8 cellular contexts compared by ENCODE assay signal in genomic region chr2:72144746-72145657, GRCh38. TPM values are rescaled to one million over a fixed set of nuclear protein-coding genes. Genes with fewer than 3 reads are reported as not detected.
A peak's percentile ranks its signal among the peaks of the same experiment; 100 is the strongest.
DNase-seq lines count a peak whose midpoint lies in the region.

No MANE protein-coding gene starts in this region.

- H3K4me3 ChIP-seq in ectodermal cell (ENCODE audit: insufficient read depth, low read depth, low read length) (peak overlapping the region; percentile 45), mucosa of rectum (ENCODE audit: low read length in 2 of 2) (peak overlapping the region; percentile 57 to 58)

- H3K9me3 ChIP-seq in ectodermal cell (ENCODE audit: control insufficient read depth, low read length) (no peaks in the 10 kb centered on the region), mucosa of rectum (ENCODE audit: control insufficient read depth in 2 of 2, low read length in 2 of 2) (no peaks in the 10 kb centered on the region)

- no peaks in the 10 kb centered on the region for H3K36me3 ChIP-seq in ectodermal cell (ENCODE audit: control insufficient read depth, insufficient read depth, low read length)
- no peaks in the 10 kb centered on the region for H3K36me3 ChIP-seq in mucosa of rectum (ENCODE audit: control insufficient read depth in 2 of 2, insufficient read depth in 2 of 2, low read length in 2 of 2)

- H3K27me3 ChIP-seq in ectodermal cell (ENCODE audit: control insufficient read depth, insufficient read depth, low read length, poor library complexity, severe bottlenecking) (peaks cover 100% of the 10 kb centered on the region), mucosa of rectum (ENCODE audit: control insufficient read depth in 2 of 2, insufficient read depth in 2 of 2, low read length in 2 of 2) (peaks cover 33 to 41% of the 10 kb centered on the region in 2 donors)

- DNase-seq in activated CD4-positive, alpha-beta T cell treated with anti-CD3 and anti-CD28 coated beads for 1 hour = peak; percentile 6
- DNase-seq in activated CD4-positive, alpha-beta T cell treated with anti-CD3 and anti-CD28 coated beads for 4 hours = no peak
- peak; percentile 66 for DNase-seq in RKO (ENCODE audit: low spot score)
- no peak for DNase-seq in MV-4-11 (lab: John Stamatoyannopoulos, UW)
- no peak for DNase-seq in RPMI8226
- DNase-seq in GOT3 (lab: John Stamatoyannopoulos, UW) = no peak

- peaks cover 36% of the 10 kb centered on the region for H3K4me1 ChIP-seq in ectodermal cell (ENCODE audit: control insufficient read depth, insufficient read depth, low read length)
- peaks cover 47 to 56% of the 10 kb centered on the region in 2 donors for H3K4me1 ChIP-seq in mucosa of rectum (ENCODE audit: control insufficient read depth in 2 of 2, insufficient read depth in 2 of 2, low read length in 2 of 2)

- WGBS in ectodermal cell, 2 experiments = 0 to 1% methylated on average over 81 of the region's 81 CpGs

- no peak overlapping the region for H3K27ac ChIP-seq in ectodermal cell (ENCODE audit: insufficient read depth, low read depth, low read length, poor library complexity, severe bottlenecking)
- no peak overlapping the region for H3K27ac ChIP-seq in mucosa of rectum (ENCODE audit: low read depth in 2 of 2, low read length in 2 of 2)

- H3K9ac ChIP-seq in mucosa of rectum (ENCODE audit: low read depth in 1 of 2, low read length in 2 of 2) = peak overlapping the region in 1 of 2 donors; percentile 17

RNA-seq across cellular contexts. Expression of gene CYP26B1, which starts 2.7 kb away (rescaled TPM):
- 2.0 TPM for polyA plus RNA-seq in ectodermal cell (2013, experiment 1 of 4)
- 1.3 TPM for polyA plus RNA-seq in ectodermal cell (2013, experiment 2 of 4)
- polyA plus RNA-seq in ectodermal cell (2013, experiment 3 of 4) = 2.3 TPM
- 1.7 TPM for polyA plus RNA-seq in ectodermal cell (2013, experiment 4 of 4)

Comparison
In these comparisons a context has a peak if more than half of its experiments do, and no peak if none do; other contexts are left out.
1. DNase-seq: peak in activated CD4-positive, alpha-beta T cell treated with anti-CD3 and anti-CD28 coated beads for 1 hour (single experiment) and RKO (single experiment); none in activated CD4-positive, alpha-beta T cell treated with anti-CD3 and anti-CD28 coated beads for 4 hours (0 of 2), MV-4-11 (single experiment), RPMI8226 (single experiment) and GOT3 (single experiment).